Comparison of ENCODE assay signal across 23 cellular contexts in the genomic region with DNA sequence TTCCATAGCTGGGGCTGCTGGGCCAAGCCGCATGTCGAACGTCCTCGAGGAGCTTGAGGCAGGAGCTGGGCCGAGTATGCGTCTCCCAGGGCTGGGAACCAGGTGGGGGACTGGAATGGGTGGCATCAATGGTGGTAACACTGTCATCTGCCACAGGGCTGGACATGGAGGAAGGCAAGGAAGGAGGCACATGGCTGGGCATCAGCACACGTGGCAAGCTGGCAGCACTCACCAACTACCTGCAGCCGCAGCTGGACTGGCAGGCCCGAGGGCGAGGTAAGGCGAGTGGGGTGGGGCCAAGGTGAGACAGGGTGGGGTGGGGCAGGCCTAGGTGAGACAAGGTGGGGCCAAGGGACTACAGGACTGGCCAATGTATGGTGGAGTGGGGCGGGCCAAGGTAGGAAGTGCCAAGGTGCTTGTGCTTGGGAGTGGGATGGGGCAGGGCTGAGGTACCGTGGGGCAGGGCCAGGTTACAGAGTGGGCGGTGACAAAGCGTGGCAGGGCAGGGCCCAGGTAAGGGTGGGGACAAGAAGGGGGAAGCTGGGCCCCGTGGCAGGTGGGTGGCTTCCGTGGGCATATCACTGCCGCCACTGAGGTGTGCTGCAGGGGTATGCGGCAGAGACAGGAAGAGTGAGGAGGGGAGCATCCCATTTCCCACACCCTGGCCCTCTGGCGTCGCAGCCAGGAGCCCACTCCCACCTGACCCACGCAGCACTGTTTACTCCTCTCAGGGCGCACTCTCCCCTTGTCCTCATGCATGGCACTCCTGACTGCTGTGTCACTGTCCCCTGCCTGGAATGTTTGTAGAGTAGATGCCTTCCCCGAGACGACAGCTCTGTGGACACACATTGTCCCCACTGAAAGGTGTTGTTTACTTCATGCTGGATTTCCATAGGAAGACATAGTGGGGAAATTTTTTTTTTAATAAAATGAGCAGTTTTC. TPM values are rescaled to one million over a fixed set of nuclear protein-coding genes. Genes with fewer than 3 reads are reported as not detected.
DNase-seq lines count a peak whose midpoint lies in the region; ATAC-seq and TF ChIP-seq lines count a peak whose summit lies in the region.
"Had no signal": no experiment of that assay in that cellular context is flagged by ENCODE, and none has a peak within 500 bp of the region (broad histone marks: within the 10 kb centered on the region; RNA-seq: fewer than 3 reads in every experiment).

No MANE protein-coding gene starts in this region.

- no peak for TF ChIP-seq POLR2A in Peyer's patch (IDR thresholded peaks at IDR 0.05)

- ATAC-seq in right cardiac atrium (peak; percentile 25 to 32), sciatic nerve (peak; percentile 28), HG03039 (IDR thresholded peaks at IDR 0.05; ENCODE audit: unreplicated experiment) (no peak)
- ATAC-seq: activated CD8-positive, alpha-beta memory T cell treated with anti-CD3 and anti-CD28 coated beads, Interleukin-2, amount 10 ng/mL, durations not matched to agents 7 days and 5 days; activated T-cell treated with anti-CD3 and anti-CD28 coated beads, Interleukin-2, amount 50 U/mL, for 72 hours had no signal

- peaks cover 27 to 99% (median 80%) of the 10 kb centered on the region in 11 experiments for H3K36me3 ChIP-seq in BLaER1 treated with 17β-estradiol and CSF1 and Interleukin-3, amounts not matched to agents 10 nM and 100 nM
- H3K36me3 ChIP-seq in Peyer's patch = peaks cover 0 to 64% (median 0%) of the 10 kb centered on the region in 3 donors

- no peak for TF ChIP-seq CTCF in Peyer's patch (IDR thresholded peaks at IDR 0.05)

- peak overlapping the region; percentile 53 to 96 (median 82) for H3K4me2 ChIP-seq in BLaER1 treated with 17β-estradiol and CSF1 and Interleukin-3, amounts not matched to agents 10 nM and 100 nM

- 93% methylated on average over 25 of the region's 25 CpGs for WGBS in right cardiac atrium

- peak overlapping the region in 7 of 11 experiments; percentile 66 to 84 (median 75); a peak in 14 of 22 replicates for H3K27ac ChIP-seq in BLaER1 treated with 17β-estradiol and CSF1 and Interleukin-3, amounts not matched to agents 10 nM and 100 nM
- H3K27ac ChIP-seq in Peyer's patch (peak overlapping the region in 1 of 4 donors; percentile 25), right cardiac atrium (ENCODE audit: low read length) (no peak overlapping the region)
- H3K27ac ChIP-seq: adrenal gland, epithelial cell of prostate, tibial nerve, VCaP had no signal

- DNase-seq in Peyer's patch = peak in 2 of 3 donors; percentile 63 to 82
- no peak for DNase-seq in right cardiac atrium
- no peak for DNase-seq in sciatic nerve (ENCODE audit: low spot score)
- DNase-seq in GM19240 (ENCODE audit: insufficient read length, low spot score) = no peak
- no peak for DNase-seq in activated T-cell treated with anti-CD3 and anti-CD28 coated beads, Interleukin-2, amount 50 U/mL, for 1 hour
- DNase-seq: activated CD4-positive, alpha-beta T cell treated with anti-CD3 and anti-CD28 coated beads, Interleukin-2, amount 10 ng/mL, durations not matched to agents 24 days and 14 days; activated CD8-positive, alpha-beta memory T cell treated with anti-CD3 and anti-CD28 coated beads, Interleukin-2, amount 10 ng/mL, durations not matched to agents 7 days and 5 days; activated naive CD4-positive, alpha-beta T cell; activated T-cell treated with anti-CD3 and anti-CD28 coated beads, Interleukin-2, amount 50 U/mL, for 72 hours; adrenal gland; C1 segment of cervical spinal cord; DMS79; GF-D8; HFFc6; kidney; mammary epithelial cell; NCI-H510A; SHP77 had no signal

- peaks cover 13 to 23% (median 17%) of the 10 kb centered on the region in 11 experiments for H3K9me3 ChIP-seq in BLaER1 treated with 17β-estradiol and CSF1 and Interleukin-3, amounts not matched to agents 10 nM and 100 nM (replicated peaks in 1 of 11)
- H3K9me3 ChIP-seq in Peyer's patch (no peaks in the 10 kb centered on the region), right cardiac atrium (ENCODE audit: control insufficient read depth, low read length) (no peaks in the 10 kb centered on the region)
- H3K9me3 ChIP-seq: adrenal gland had no signal

- intact Hi-C loops in right cardiac atrium (cut with DNase I) (no loop called here), sciatic nerve (cut with DNase I) (no loop called here)

- H3K27me3 ChIP-seq in BLaER1 treated with 17β-estradiol and CSF1 and Interleukin-3, amounts not matched to agents 10 nM and 100 nM = no peaks in the 10 kb centered on the region
- no peaks in the 10 kb centered on the region for H3K27me3 ChIP-seq in Peyer's patch
- no peaks in the 10 kb centered on the region for H3K27me3 ChIP-seq in right cardiac atrium (ENCODE audit: control insufficient read depth, insufficient read depth)
- H3K27me3 ChIP-seq: adrenal gland, tibial nerve had no signal

- H3K4me1 ChIP-seq in BLaER1 treated with 17β-estradiol and CSF1 and Interleukin-3, amounts not matched to agents 10 nM and 100 nM = peaks cover 23 to 57% (median 51%) of the 10 kb centered on the region in 10 experiments
- no peaks in the 10 kb centered on the region for H3K4me1 ChIP-seq in Peyer's patch
- H3K4me1 ChIP-seq in right cardiac atrium (ENCODE audit: control insufficient read depth, insufficient read depth, low read length) = no peaks in the 10 kb centered on the region
- H3K4me1 ChIP-seq: adrenal gland, tibial nerve had no signal

- peak overlapping the region in 2 of 10 experiments; percentile 13 to 38; a peak in 1 of 20 replicates for H3K4me3 ChIP-seq in BLaER1 treated with 17β-estradiol and CSF1 and Interleukin-3, amounts not matched to agents 10 nM and 100 nM
- no peak overlapping the region for H3K4me3 ChIP-seq in Peyer's patch
- no peak overlapping the region for H3K4me3 ChIP-seq in right cardiac atrium (ENCODE audit: low read length)
- H3K4me3 ChIP-seq: adrenal gland, tibial nerve had no signal

- H4K20me1 ChIP-seq in BLaER1 treated with 17β-estradiol and CSF1 and Interleukin-3, amounts not matched to agents 10 nM and 100 nM = peaks cover 0 to 88% (median 0%) of the 10 kb centered on the region in 11 experiments; a peak in 9 of 22 replicates

- peak overlapping the region; percentile 8 to 73 (median 61); a peak in 16 of 22 replicates for H3K9ac ChIP-seq in BLaER1 treated with 17β-estradiol and CSF1 and Interleukin-3, amounts not matched to agents 10 nM and 100 nM

RNA-seq across cellular contexts. Expression of a gene that starts 27.5 kb away (rescaled TPM):
- total RNA-seq in Peyer's patch (100 to 1,000 TPM in 1 of 4 donors, 10 to 100 TPM in 3; 40.6 to 138 (median 64.9) TPM), right cardiac atrium (10 to 100 TPM; 15.5 to 18.6 (median 17.0) TPM), sciatic nerve (37.6 TPM)
- 11.2 TPM for polyA plus RNA-seq in right cardiac atrium

RNA-seq across cellular contexts. Expression of a gene that starts 31.7 kb away (rescaled TPM):
- total RNA-seq in Peyer's patch (10 to 100 TPM; 27.2 to 45.4 (median 41.0) TPM), right cardiac atrium (10 to 100 TPM; 61.1 to 70.4 (median 67.3) TPM), sciatic nerve (28.4 TPM)
- polyA plus RNA-seq in right cardiac atrium = 64.9 TPM

RNA-seq across cellular contexts. Expression of a gene that starts 36.0 kb away (rescaled TPM):
- total RNA-seq in Peyer's patch (10 to 100 TPM; 10.7 to 21.2 (median 18.4) TPM), right cardiac atrium (10 to 100 TPM; 11.1 to 27.4 (median 18.4) TPM), sciatic nerve (59.4 TPM)
- polyA plus RNA-seq in right cardiac atrium = 21.7 TPM

Comparison
In these comparisons a context has a peak if more than half of its experiments do, and no peak if none do; other contexts are left out.
1. DNase-seq: peak in Peyer's patch (2 of 3); none in right cardiac atrium (0 of 3), sciatic nerve (single experiment), GM19240 (single experiment) and activated T-cell treated with anti-CD3 and anti-CD28 coated beads, Interleukin-2, amount 50 U/mL, for 1 hour (single experiment).